In the genomic region with DNA sequence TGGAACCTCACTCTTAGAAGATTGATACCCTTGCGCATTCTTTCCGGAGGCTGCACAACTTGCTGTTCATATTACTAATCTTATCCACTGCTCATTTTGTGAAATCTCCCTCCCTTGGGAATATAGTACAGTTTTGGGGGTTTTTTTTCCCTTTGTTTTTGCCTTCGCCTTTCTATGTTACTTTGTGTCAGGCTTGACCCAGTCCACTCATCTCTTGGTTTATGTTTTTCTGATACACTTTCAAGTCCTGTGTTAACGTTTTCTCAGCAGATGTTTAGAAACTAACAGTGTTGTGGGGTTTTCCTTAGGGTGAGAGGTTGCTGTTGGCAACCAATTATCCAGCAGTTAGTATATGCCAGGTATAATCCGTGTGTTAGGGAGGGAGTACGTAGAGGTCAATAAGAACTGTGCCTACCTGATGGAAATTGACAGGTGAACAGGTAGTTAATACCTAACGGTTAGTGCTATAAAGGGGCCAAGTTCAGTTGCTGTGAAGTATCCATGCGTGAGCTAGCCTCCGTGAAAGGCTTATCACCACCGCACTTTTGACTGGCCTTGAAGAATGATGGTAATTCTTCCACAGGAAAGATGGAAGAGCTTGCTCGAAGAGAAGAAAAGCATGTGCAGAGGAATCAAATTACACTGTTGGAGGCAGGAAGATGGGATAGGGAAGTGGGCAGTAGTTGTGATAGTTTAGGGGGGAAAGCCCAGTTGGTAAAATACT, we compare ENCODE assay signal across 6 cellular contexts. TPM values are rescaled to one million over a fixed set of nuclear protein-coding genes. Genes with fewer than 3 reads are reported as not detected.
A peak's percentile ranks its signal among the peaks of the same experiment; 100 is the strongest.
DNase-seq lines count a peak whose midpoint lies in the region; ATAC-seq and TF ChIP-seq lines count a peak whose summit lies in the region.

No MANE protein-coding gene starts in this region.

- intact Hi-C loops in Panc1 (cut with micrococcal nuclease; ENCODE audit: unreplicated experiment): no loop called here
- intact Hi-C loops in tibial artery (cut with DNase I; ENCODE audit: low total_unique reads): no loop called here

- TSS peak; percentile 84 for BruUV-seq in Panc1 (replicated peaks; lab: Mats Ljungman, UMichigan)

- H3K4me3 ChIP-seq in GM08714 (ENCODE audit: low read length): peak overlapping the region; percentile 97
- peak overlapping the region; percentile 96 to 97 for H3K4me3 ChIP-seq in Panc1 (ENCODE audit: low read depth in 2 of 2, low read length in 2 of 2)
- peak overlapping the region; percentile 85 to 89 for H3K4me3 ChIP-seq in tibial artery

- H3K4me1 ChIP-seq in Panc1 (ENCODE audit: control insufficient read depth, insufficient read depth, low read length) (peaks cover 17% of the 10 kb centered on the region), tibial artery (peaks cover 5 to 39% (median 25%) of the 10 kb centered on the region in 4 donors)

- H3K27me3 ChIP-seq in Panc1 (ENCODE audit: control insufficient read depth, insufficient read depth, low read length): no peaks in the 10 kb centered on the region
- no peaks in the 10 kb centered on the region for H3K27me3 ChIP-seq in tibial artery

- H3K27ac ChIP-seq in Panc1 (ENCODE audit: low read length) (peak overlapping the region; percentile 94), tibial artery (peak overlapping the region; percentile 99)

- ATAC-seq in Panc1 (no peak), GM19397 (IDR thresholded peaks at IDR 0.05; ENCODE audit: unreplicated experiment) (no peak)

- DNase-seq in Panc1 (ENCODE audit: low read depth, low spot score) (no peak), globus pallidus (ENCODE audit: low spot score) (peak; percentile 14), tibial artery (no peak), NCI-H226 (no peak)

- in situ Hi-C loops in Panc1 (cut with HindIII; ENCODE audit: low pct_unique_long_range_greater_than_20kb, low sequenced_read_pairs): no loop called here

- H3K9me3 ChIP-seq in Panc1 (ENCODE audit: control insufficient read depth, insufficient read depth, low read depth, low read length): no peaks in the 10 kb centered on the region
- H3K9me3 ChIP-seq in tibial artery: no peaks in the 10 kb centered on the region

- H3K36me3 ChIP-seq in Panc1 (ENCODE audit: control insufficient read depth, insufficient read depth, low read length): peaks cover 5% of the 10 kb centered on the region
- peaks cover 0 to 7% (median under 1%) of the 10 kb centered on the region in 3 donors for H3K36me3 ChIP-seq in tibial artery

- CTCF ChIA-PET in Panc1 (lab: Charles Lee): no interaction called here

- POLR2A ChIA-PET in Panc1 (lab: Charles Lee): interaction anchor here (0.9 kb wide), 1 partner anchor 11 kb away, joined by 10 read pairs; no protein-coding TSS in a partner anchor

- TF ChIP-seq CTCF in Panc1 (IDR thresholded peaks at IDR 0.05) (no peak), tibial artery (IDR thresholded peaks at IDR 0.05) (no peak)

RNA-seq across cellular contexts. Expression of gene NFYA, which starts 1.4 kb away (rescaled TPM):
- 34.7 TPM for total RNA-seq in Panc1 (2021; ENCODE audit: unreplicated experiment)
- 37.9 TPM for polyA plus RNA-seq in Panc1 (2012; ENCODE audit: insufficient read length)

RNA-seq across cellular contexts. Expression of gene OARD1, which starts 2.0 kb away (rescaled TPM):
- 18.2 TPM for total RNA-seq in Panc1 (2021; ENCODE audit: unreplicated experiment)
- polyA plus RNA-seq in Panc1 (2012; ENCODE audit: insufficient read length): 15.1 TPM

RNA-seq across cellular contexts. Expression of gene APOBEC2, which starts 21.1 kb away (rescaled TPM):
- not detected for total RNA-seq in Panc1 (2021; ENCODE audit: unreplicated experiment)
- not detected for polyA plus RNA-seq in Panc1 (2012; ENCODE audit: insufficient read length)

RNA-seq across cellular contexts. Expression of gene TSPO2, which starts 31.9 kb away (rescaled TPM):
- total RNA-seq in Panc1 (2021; ENCODE audit: unreplicated experiment): not detected
- not detected for polyA plus RNA-seq in Panc1 (2012; ENCODE audit: insufficient read length)

RNA-seq across cellular contexts. Expression of gene UNC5CL, which starts 35.1 kb away (rescaled TPM):
- 0.36 TPM for total RNA-seq in Panc1 (2021; ENCODE audit: unreplicated experiment)
- polyA plus RNA-seq in Panc1 (2012; ENCODE audit: insufficient read length): 0.67 TPM
